In genomic region chr2:42974697-42975357, GRCh38 we compare ENCODE assay signal across 1 cellular context.
TF ChIP-seq lines count a peak whose summit lies in the region.

No MANE protein-coding gene starts in this region.

TF ChIP-seq in HepG2, 621 proteins besides CTCF, POLR2A, EP300 and RAD21 (continued from another document and continues in another):
- TF ChIP-seq ZNF431 (CRISPR knock-in tag; IDR thresholded peaks at IDR 0.05; ENCODE audit: borderline replicate concordance, low read depth) (no peak), ZBTB10 (CRISPR knock-in tag; IDR thresholded peaks at IDR 0.05; ENCODE audit: borderline replicate concordance) (peak; percentile 95), FOXP4 (CRISPR knock-in tag; IDR thresholded peaks at IDR 0.05) (peak; percentile 94), BRD4 (CRISPR knock-in tag; IDR thresholded peaks at IDR 0.05) (peak; percentile 99), PBX2 (CRISPR knock-in tag; IDR thresholded peaks at IDR 0.05) (no peak), ZXDC (CRISPR knock-in tag; IDR thresholded peaks at IDR 0.05) (peak; percentile 95), ZNF672 (CRISPR knock-in tag; IDR thresholded peaks at IDR 0.05) (no peak), RCOR2 (CRISPR knock-in tag; IDR thresholded peaks at IDR 0.05) (peak; percentile 92), EZH2 (conservative IDR thresholded peaks at IDR 0.05; ENCODE audit: low read depth, low read length) (no peak), DNMT3B (CRISPR knock-in tag; conservative IDR thresholded peaks at IDR 0.05) (no peak), ZZZ3 (CRISPR knock-in tag; IDR thresholded peaks at IDR 0.05; ENCODE audit: borderline replicate concordance) (peak; percentile 66; the same call in 1 of the 2 replicates), ZBTB37 (CRISPR knock-in tag; IDR thresholded peaks at IDR 0.05) (no peak), SETDB1 (CRISPR knock-in tag; IDR thresholded peaks at IDR 0.05; ENCODE audit: borderline replicate concordance) (no peak), ZNF660 (CRISPR knock-in tag; IDR thresholded peaks at IDR 0.05; ENCODE audit: borderline replicate concordance, low read depth) (no peak), ZNF225 (CRISPR knock-in tag; IDR thresholded peaks at IDR 0.05) (peak; percentile 61), ZNF792 (CRISPR knock-in tag; IDR thresholded peaks at IDR 0.05) (peak; percentile 85), HNF1B (CRISPR knock-in tag; IDR thresholded peaks at IDR 0.05) (peak; percentile 96), BORCS8-MEF2B (CRISPR knock-in tag; IDR thresholded peaks at IDR 0.05) (peak; percentile 74), ZBTB21 (CRISPR knock-in tag; IDR thresholded peaks at IDR 0.05) (0 out of 2 replicates have a peak, but pooled peaks have one; percentile 12), CENPX (CRISPR knock-in tag; IDR thresholded peaks at IDR 0.05) (no peak), BATF2 (CRISPR knock-in tag; IDR thresholded peaks at IDR 0.05) (no peak), NBN (conservative IDR thresholded peaks at IDR 0.05) (no peak), KLF16 (CRISPR knock-in tag; IDR thresholded peaks at IDR 0.05) (peak in 1 of 2 experiments; percentile 76; a peak in 1 of 4 replicates), ZNF878 (CRISPR knock-in tag; IDR thresholded peaks at IDR 0.05) (0 out of 2 replicates have a peak, but pooled peaks have one; percentile 13), SYNCRIP (IDR thresholded peaks at IDR 0.05; ENCODE audit: insufficient read depth, low read depth, low read length) (no peak), RNF2 (conservative IDR thresholded peaks at IDR 0.05; ENCODE audit: low read depth) (no peak), SIN3B (IDR thresholded peaks at IDR 0.05; ENCODE audit: low read length) (no peak), CCDC6 (CRISPR knock-in tag; IDR thresholded peaks at IDR 0.05) (peak; percentile 90), ZNF383 (CRISPR knock-in tag; IDR thresholded peaks at IDR 0.05; ENCODE audit: borderline replicate concordance) (peak; percentile 36; the same call in 1 of the 2 replicates), ZNF776 (CRISPR knock-in tag; IDR thresholded peaks at IDR 0.05) (0 out of 2 replicates have a peak, but pooled peaks have one; percentile 49), ZBTB43 (CRISPR knock-in tag; conservative IDR thresholded peaks at IDR 0.05) (peak; percentile 74; the same call in 1 of the 2 replicates), ZIK1 (CRISPR knock-in tag; IDR thresholded peaks at IDR 0.05; ENCODE audit: borderline replicate concordance, low read depth) (no peak), ZNF83 (CRISPR knock-in tag; IDR thresholded peaks at IDR 0.05; ENCODE audit: borderline replicate concordance) (no peak), ZBTB39 (CRISPR knock-in tag; IDR thresholded peaks at IDR 0.05) (no peak), AHR (CRISPR knock-in tag; IDR thresholded peaks at IDR 0.05) (peak; percentile 92; the same call in 1 of the 2 replicates), GLMP (CRISPR knock-in tag; IDR thresholded peaks at IDR 0.05; ENCODE audit: borderline replicate concordance) (no peak), GLI4 (CRISPR knock-in tag; IDR thresholded peaks at IDR 0.05; ENCODE audit: borderline replicate concordance) (0 out of 2 replicates have a peak, but pooled peaks have one; percentile 81), NFE2 (CRISPR knock-in tag; IDR thresholded peaks at IDR 0.05) (no peak), ZNF484 (CRISPR knock-in tag; IDR thresholded peaks at IDR 0.05; ENCODE audit: borderline replicate concordance, low read depth) (no peak), ZNF18 (CRISPR knock-in tag; IDR thresholded peaks at IDR 0.05; ENCODE audit: insufficient replicate concordance) (peak; percentile 75), HNF4A (CRISPR knock-in tag; IDR thresholded peaks at IDR 0.05) (peak; percentile 98), CAMTA2 (CRISPR knock-in tag; IDR thresholded peaks at IDR 0.05; ENCODE audit: borderline replicate concordance) (no peak)
